Comparison of ENCODE assay signal across 22 cellular contexts in genomic region chr13:44906230-44906629, GRCh38.
DNase-seq lines count a peak whose midpoint lies in the region; ATAC-seq and TF ChIP-seq lines count a peak whose summit lies in the region.
"Had no signal": no experiment of that assay in that cellular context is flagged by ENCODE, and none has a peak within 500 bp of the region (broad histone marks: within the 10 kb centered on the region; RNA-seq: fewer than 3 reads in every experiment).

No MANE protein-coding gene starts in this region.

- H3K27me3 ChIP-seq in adrenal gland = no peaks in the 10 kb centered on the region
- no peaks in the 10 kb centered on the region for H3K27me3 ChIP-seq in hepatocyte
- H3K27me3 ChIP-seq in psoas muscle (ENCODE audit: insufficient read depth in 3 of 3, low read length in 2 of 3) = no peaks in the 10 kb centered on the region
- H3K27me3 ChIP-seq: BLaER1 treated with 17β-estradiol and CSF1 and Interleukin-3, amounts not matched to agents 10 nM and 100 nM; cardiac muscle cell had no signal

- ATAC-seq in psoas muscle (no peak), GM18858 (IDR thresholded peaks at IDR 0.05; ENCODE audit: unreplicated experiment) (no peak), HG02642 (IDR thresholded peaks at IDR 0.05; ENCODE audit: poor library complexity, unreplicated experiment) (no peak)
- ATAC-seq: activated CD8-positive, alpha-beta memory T cell treated with anti-CD3 and anti-CD28 coated beads, Interleukin-2, amount 10 ng/mL, durations not matched to agents 7 days and 5 days; activated naive CD8-positive, alpha-beta T cell treated with anti-CD3 and anti-CD28 coated beads, Interleukin-2, amount 50 U/mL, for 24 hours; natural killer cell treated with Interleukin-12 subunit alpha and Interleukin-12 subunit beta and Interleukin-15 and Interleukin-18, amount 100 ng/mL, for 72 hours; stimulated activated naive CD8-positive, alpha-beta T cell treated with anti-CD3 and anti-CD28 coated beads, Interleukin-15, amount 100 ng/mL, for 72 hours had no signal

- H3K4me3 ChIP-seq in adrenal gland (no peak overlapping the region), hepatocyte (no peak overlapping the region), psoas muscle (peak overlapping the region; percentile 5)
- H3K4me3 ChIP-seq: BLaER1 treated with 17β-estradiol and CSF1 and Interleukin-3, amounts not matched to agents 10 nM and 100 nM; cardiac muscle cell had no signal

- no peaks in the 10 kb centered on the region for H3K79me2 ChIP-seq in hepatocyte

- peak in 3 of 7 donors; percentile 36 to 55 (median 45) for DNase-seq in adrenal gland
- DNase-seq in hepatocyte (ENCODE audit: low spot score) = no peak
- no peak for DNase-seq in psoas muscle
- DNase-seq in SKM-1 treated with dmso at 0.1 percent for 144 hours (lab: John Stamatoyannopoulos, UW; ENCODE audit: unreplicated experiment) = no peak
- DNase-seq in NCI-H510A treated with DMSO at 0.1 percent for 48 hours (lab: John Stamatoyannopoulos, UW) = no peak
- DNase-seq: activated CD4-positive, alpha-beta T cell treated with anti-CD3 and anti-CD28 coated beads for 4 hours; activated CD8-positive, alpha-beta memory T cell treated with anti-CD3 and anti-CD28 coated beads, Interleukin-2, amount 10 ng/mL, durations not matched to agents 7 days and 5 days; activated naive CD8-positive, alpha-beta T cell treated with anti-CD3 and anti-CD28 coated beads, Interleukin-2, amount 50 U/mL, for 24 hours; dermis blood vessel endothelial cell; EL; H9; NCI-H2081 treated with DMSO at 0.1 percent for 48 hours; NCI-H510A; stimulated activated CD4-positive, alpha-beta T cell treated with anti-CD3 and anti-CD28 coated beads, Interleukin-4, amount 100 ng/mL, for 4 hours; stimulated activated naive CD8-positive, alpha-beta T cell treated with anti-CD3 and anti-CD28 coated beads, Interleukin-15, amount 100 ng/mL, for 72 hours had no signal

- TF ChIP-seq CTCF in 22Rv1 (IDR thresholded peaks at IDR 0.05) (no peak), adrenal gland (IDR thresholded peaks at IDR 0.05) (no peak), hepatocyte (IDR thresholded peaks at IDR 0.05; ENCODE audit: poor library complexity) (no peak), psoas muscle (IDR thresholded peaks at IDR 0.05) (no peak)

- no peaks in the 10 kb centered on the region for H3K36me3 ChIP-seq in adrenal gland (replicated peaks in 1 of 2)
- no peaks in the 10 kb centered on the region for H3K36me3 ChIP-seq in hepatocyte (replicated peaks; ENCODE audit: insufficient read depth, low read depth)
- H3K36me3 ChIP-seq in psoas muscle (ENCODE audit: insufficient read depth in 1 of 2, low read depth in 1 of 2) = no peaks in the 10 kb centered on the region
- H3K36me3 ChIP-seq: BLaER1 treated with 17β-estradiol and CSF1 and Interleukin-3, amounts not matched to agents 10 nM and 100 nM; cardiac muscle cell had no signal

- H3K4me1 ChIP-seq in adrenal gland (replicated peaks in 1 of 2) = peaks cover 17 to 42% of the 10 kb centered on the region in 2 donors
- H3K4me1 ChIP-seq in hepatocyte (ENCODE audit: insufficient read depth) = peaks cover 37% of the 10 kb centered on the region
- peaks cover 49% of the 10 kb centered on the region for H3K4me1 ChIP-seq in psoas muscle

- H3K27ac ChIP-seq in 22Rv1 (peak overlapping the region; percentile 3; the same call in 1 of the 2 replicates), adrenal gland (peak overlapping the region; percentile 34 to 84 (median 80)), hepatocyte (peak overlapping the region; percentile 84), psoas muscle (peak overlapping the region; percentile 11)
- H3K27ac ChIP-seq: BLaER1 treated with 17β-estradiol and CSF1 and Interleukin-3, amounts not matched to agents 10 nM and 100 nM; cardiac muscle cell; KMS-11 had no signal

- TF ChIP-seq POLR2A in adrenal gland (IDR thresholded peaks at IDR 0.05) = no peak

- peak overlapping the region; percentile 9 for H3K4me2 ChIP-seq in hepatocyte
- H3K4me2 ChIP-seq: BLaER1 treated with 17β-estradiol and CSF1 and Interleukin-3, amounts not matched to agents 10 nM and 100 nM; KMS-11 had no signal

- H2AFZ ChIP-seq in hepatocyte = no peak overlapping the region

- H3K9me2 ChIP-seq in hepatocyte (replicated peaks; ENCODE audit: insufficient read depth) = no peaks in the 10 kb centered on the region

- H3K9me3 ChIP-seq in adrenal gland (replicated peaks in 1 of 3) = no peaks in the 10 kb centered on the region
- H3K9me3 ChIP-seq in hepatocyte (ENCODE audit: low read depth) = no peaks in the 10 kb centered on the region
- H3K9me3 ChIP-seq in psoas muscle = peaks cover 3% of the 10 kb centered on the region

- intact Hi-C loops in adrenal gland (cut with DNase I) (no loop called here), psoas muscle (cut with DNase I) (loop anchor here in 1 of 2 donors (2.0 kb wide), 1 partner anchor 19 kb away; no protein-coding TSS in a partner anchor)

- H4K20me1 ChIP-seq in hepatocyte (ENCODE audit: insufficient read depth, poor library complexity, severe bottlenecking) = no peaks in the 10 kb centered on the region
- H4K20me1 ChIP-seq: BLaER1 treated with 17β-estradiol and CSF1 and Interleukin-3, amounts not matched to agents 10 nM and 100 nM had no signal

- WGBS in adrenal gland, 4 donors = 32 to 42% (median 35%) methylated on average over 4 of the region's 4 CpGs
- WGBS in hepatocyte (ENCODE audit: low lambda C conversion rate, missing lambda C conversion rate) = 73% methylated on average over 4 of the region's 4 CpGs
- 31 to 52% (median 40%) methylated on average over 4 of the region's 4 CpGs for WGBS in psoas muscle, 3 donors

Comparison
In these comparisons a context has a peak if more than half of its experiments do, and no peak if none do; other contexts are left out.
1. H3K27ac ChIP-seq: peak in every context shown above with its lines; median percentile 84 in hepatocyte; 80 in adrenal gland; 11 in psoas muscle; 3 in 22Rv1.